ENCODE assay signal across 18 cellular contexts in the genomic region with DNA sequence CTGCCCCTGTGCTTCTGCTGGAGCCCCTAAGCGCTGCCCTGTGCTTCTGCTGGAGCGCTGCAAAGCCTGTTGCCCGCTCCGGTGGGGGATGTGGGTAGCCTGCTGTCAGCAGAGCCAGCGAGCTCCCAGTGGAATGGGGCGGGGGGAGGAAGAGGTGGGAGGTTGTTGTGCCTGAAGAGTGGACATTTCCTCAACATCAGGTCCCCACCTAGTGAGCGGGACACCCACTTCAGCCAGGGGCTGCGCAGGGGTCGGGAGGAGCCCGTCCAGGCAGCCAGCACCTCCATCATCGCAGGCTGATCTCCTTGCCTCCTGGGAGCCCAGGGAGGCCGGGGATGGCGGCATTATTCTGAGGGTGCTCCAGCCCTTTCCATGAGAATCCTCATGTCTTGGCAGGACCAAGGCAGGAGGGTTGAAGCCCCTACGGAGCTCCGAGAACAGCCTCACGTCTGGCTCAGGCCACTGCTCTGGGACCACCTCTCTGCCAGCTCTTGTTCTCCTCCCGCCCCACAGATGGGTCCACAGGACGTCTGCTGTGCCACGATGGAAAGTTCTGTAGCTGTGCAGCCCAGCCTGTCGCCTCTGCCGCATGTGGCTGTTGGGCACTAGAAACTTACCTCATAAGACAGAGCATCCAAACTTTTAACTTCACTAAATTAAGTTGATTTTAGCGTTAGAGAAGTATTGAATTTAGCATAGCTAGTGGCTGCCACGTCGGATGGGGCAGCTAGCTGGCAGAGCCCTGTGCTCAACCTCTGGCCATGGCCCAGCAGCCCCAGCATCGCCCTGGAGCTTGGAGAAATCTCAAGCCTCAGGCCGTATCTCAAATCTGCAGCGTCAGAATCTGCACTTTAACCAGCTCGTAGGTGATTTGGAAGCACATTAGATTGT. TPM values are rescaled to one million over a fixed set of nuclear protein-coding genes. Genes with fewer than 3 reads are reported as not detected.
A peak's percentile ranks its signal among the peaks of the same experiment; 100 is the strongest.
DNase-seq lines count a peak whose midpoint lies in the region; ATAC-seq and TF ChIP-seq lines count a peak whose summit lies in the region.
"Had no signal": no experiment of that assay in that cellular context is flagged by ENCODE, and none has a peak within 500 bp of the region (broad histone marks: within the 10 kb centered on the region; RNA-seq: fewer than 3 reads in every experiment).

No MANE protein-coding gene starts in this region.

- no peak overlapping the region for H4K91ac ChIP-seq in neuronal stem cell (ENCODE audit: low read depth, low read length, poor library complexity)

- H3K4ac ChIP-seq in neuronal stem cell (ENCODE audit: low read length): no peak overlapping the region

- H2BK15ac ChIP-seq in neuronal stem cell (ENCODE audit: low read length): peak overlapping the region; percentile 54

- H3K27me3 ChIP-seq in right cardiac atrium (ENCODE audit: control insufficient read depth, insufficient read depth): no peaks in the 10 kb centered on the region
- no peaks in the 10 kb centered on the region for H3K27me3 ChIP-seq in neuronal stem cell (ENCODE audit: control insufficient read depth in 3 of 3, insufficient read depth in 3 of 3, low read depth in 1 of 3, low read length in 3 of 3)
- H3K27me3 ChIP-seq: BE2C, SJSA1 had no signal

- DNase-seq in right cardiac atrium (peak in 2 of 3 donors; percentile 14 to 22), left ventricle myocardium superior (no peak), caudate nucleus (lab: John Stamatoyannopoulos, UW) (no peak), neuronal stem cell (ENCODE audit: low spot score) (no peak), T-helper 1 cell (no peak), GM20000 (ENCODE audit: low spot score) (no peak), MV-4-11 (lab: John Stamatoyannopoulos, UW) (no peak)
- no peak for DNase-seq in stimulated activated CD4-positive, alpha-beta T cell treated with anti-CD3 and anti-CD28 coated beads, Interleukin-2, amount 100 ng/mL, for 24 hours
- DNase-seq: BE2C; CD8-positive, alpha-beta memory T cell; NCI-H1417 treated with DMSO at 0.1 percent for 48 hours; NCI-H187 treated with DMSO at 0.1 percent for 48 hours; NCI-H226; NCI-H524; PC-9 had no signal

- H2AFZ ChIP-seq in neuronal stem cell (ENCODE audit: low read length): no peak overlapping the region
- H2AFZ ChIP-seq: PC-9 had no signal

- peak overlapping the region; percentile 80 for H3K18ac ChIP-seq in neuronal stem cell (ENCODE audit: low read length)

- H4K8ac ChIP-seq in neuronal stem cell (ENCODE audit: low read depth, low read length): no peak overlapping the region

- no peak overlapping the region for H3K23ac ChIP-seq in neuronal stem cell (ENCODE audit: low read depth, low read length, poor library complexity)

- TF ChIP-seq CTCF in GM20000 (IDR thresholded peaks at IDR 0.05; ENCODE audit: extremely low read depth, missing control alignments): no peak

- no peak overlapping the region for H3K14ac ChIP-seq in neuronal stem cell (ENCODE audit: low read length)

- H2BK5ac ChIP-seq in neuronal stem cell (ENCODE audit: low read length): no peak overlapping the region

- WGBS in right cardiac atrium: 74% methylated on average over 28 of the region's 28 CpGs
- WGBS in neuronal stem cell (ENCODE audit: extremely low coverage in 2 of 2, insufficient read length in 2 of 2, insufficient replicate concordance in 1 of 2), 2 donors: no CpG with 5 or more reads among the region's 28 CpGs

- H2AK5ac ChIP-seq in neuronal stem cell (ENCODE audit: low read depth, low read length): peak overlapping the region; percentile 79

- H3K9me3 ChIP-seq in right cardiac atrium (ENCODE audit: control insufficient read depth, low read length): no peaks in the 10 kb centered on the region
- H3K9me3 ChIP-seq in neuronal stem cell (replicated peaks in 1 of 2; ENCODE audit: control insufficient read depth in 2 of 2, insufficient read depth in 1 of 2, low read depth in 1 of 2, low read length in 2 of 2): peaks cover 0 to 17% of the 10 kb centered on the region in 2 donors
- H3K9me3 ChIP-seq: BE2C, SJSA1 had no signal

- no peak overlapping the region for H3K4me2 ChIP-seq in neuronal stem cell (ENCODE audit: insufficient read depth, low read length, poor library complexity, severe bottlenecking)
- H3K4me2 ChIP-seq: KMS-11, PC-9 had no signal

- H3K79me1 ChIP-seq in neuronal stem cell (ENCODE audit: low read depth, low read length): no peaks in the 10 kb centered on the region

- H3K4me1 ChIP-seq in right cardiac atrium (ENCODE audit: control insufficient read depth, insufficient read depth, low read length) (no peaks in the 10 kb centered on the region), neuronal stem cell (ENCODE audit: control insufficient read depth in 2 of 2, insufficient read depth in 1 of 2, low read depth in 1 of 2, low read length in 2 of 2) (peaks cover 16 to 36% of the 10 kb centered on the region in 2 donors)
- H3K4me1 ChIP-seq: SJSA1 had no signal

- peak overlapping the region; percentile 67 for H2BK120ac ChIP-seq in neuronal stem cell (ENCODE audit: low read depth, low read length)

- no peak overlapping the region for H3K4me3 ChIP-seq in right cardiac atrium (ENCODE audit: low read length)
- no peak overlapping the region for H3K4me3 ChIP-seq in neuronal stem cell (ENCODE audit: low read length in 2 of 2)
- H3K4me3 ChIP-seq: PC-9, SJSA1 had no signal

- intact Hi-C loops in right cardiac atrium (cut with DNase I) (loop anchor here in 1 of 4 donors (10.0 kb wide), 1 partner anchor 231 kb away; no protein-coding TSS in a partner anchor), left ventricle myocardium superior (cut with micrococcal nuclease) (loop anchor here (10.0 kb wide), 1 partner anchor 231 kb away; no protein-coding TSS in a partner anchor)

- peak overlapping the region; percentile 59 for H2BK12ac ChIP-seq in neuronal stem cell (ENCODE audit: low read length)

- no peak overlapping the region for H3K27ac ChIP-seq in right cardiac atrium (ENCODE audit: low read length)
- peak overlapping the region; percentile 82 for H3K27ac ChIP-seq in caudate nucleus (ENCODE audit: low read depth, low read length)
- H3K27ac ChIP-seq in neuronal stem cell (replicated peaks; ENCODE audit: low read length): no peak overlapping the region
- H3K27ac ChIP-seq: KMS-11, PC-9, SJSA1 had no signal

- ATAC-seq in right cardiac atrium (no peak), left ventricle myocardium superior (no peak)

- H3K36me3 ChIP-seq in neuronal stem cell (replicated peaks in 1 of 2; ENCODE audit: control insufficient read depth in 2 of 2, insufficient read depth in 2 of 2, low read length in 2 of 2): no peaks in the 10 kb centered on the region
- H3K36me3 ChIP-seq: BE2C, SJSA1 had no signal

- H3K9ac ChIP-seq in neuronal stem cell (ENCODE audit: low read depth, low read length, poor library complexity): no peak overlapping the region
- H3K9ac ChIP-seq: KMS-11 had no signal

RNA-seq across cellular contexts. Expression of a gene that starts 1.9 kb away (rescaled TPM):
- total RNA-seq in right cardiac atrium (under 1 TPM in 3 of 4 donors, not detected in 1; 0.23 to 0.57 (median 0.25) TPM), left ventricle myocardium superior (not detected)
- polyA plus RNA-seq in right cardiac atrium: 0.38 TPM
- not detected for polyA plus RNA-seq in neuronal stem cell (2013, experiment 1 of 2)
- 0.08 TPM for polyA plus RNA-seq in neuronal stem cell (2013, experiment 2 of 2)
- total RNA-seq: A172; CD8-positive, alpha-beta memory T cell; PC-9; SJSA1 had no signal
- polyA plus RNA-seq: CD8-positive, alpha-beta memory T cell had no signal

RNA-seq across cellular contexts. Expression of a gene that starts 47.3 kb away (rescaled TPM):
- total RNA-seq in right cardiac atrium (not detected), left ventricle myocardium superior (not detected)
- polyA plus RNA-seq in right cardiac atrium: not detected
- not detected for polyA plus RNA-seq in neuronal stem cell (2013, experiment 1 of 2)
- polyA plus RNA-seq in neuronal stem cell (2013, experiment 2 of 2): not detected
- total RNA-seq: A172; CD8-positive, alpha-beta memory T cell; PC-9; SJSA1 had no signal
- polyA plus RNA-seq: CD8-positive, alpha-beta memory T cell had no signal

Comparison
In these comparisons a context has a peak if more than half of its experiments do, and no peak if none do; other contexts are left out.
1. DNase-seq: peak in right cardiac atrium (2 of 3); none in left ventricle myocardium superior (single experiment), caudate nucleus (0 of 61), neuronal stem cell (single experiment), stimulated activated CD4-positive, alpha-beta T cell treated with anti-CD3 and anti-CD28 coated beads, Interleukin-2, amount 100 ng/mL, for 24 hours (0 of 2), T-helper 1 cell (0 of 5), GM20000 (single experiment) and MV-4-11 (single experiment).